1 cellular context compared by ENCODE assay signal in the genomic region with DNA sequence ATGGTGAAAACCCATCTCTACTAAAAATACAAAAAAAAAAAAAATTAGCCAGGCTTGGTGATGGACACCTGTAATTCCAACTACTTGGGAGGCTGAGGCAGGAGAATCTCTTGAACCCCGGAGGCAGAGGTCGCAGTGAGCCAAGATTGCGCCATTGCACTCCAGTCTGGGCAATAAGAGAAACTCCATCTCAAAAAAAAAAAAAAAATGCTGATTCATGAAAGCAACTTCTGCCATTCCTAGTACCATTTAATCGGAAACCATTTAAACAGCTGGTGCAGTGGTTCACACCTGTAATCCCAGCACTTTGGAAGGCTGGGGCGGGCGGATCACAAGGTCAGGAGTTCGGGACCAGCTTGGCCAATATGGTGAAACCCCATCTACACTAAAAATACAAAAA.
TF ChIP-seq lines count a peak whose summit lies in the region.

No MANE protein-coding gene starts in this region.

TF ChIP-seq in A549, 52 proteins besides CTCF, POLR2A, EP300 and RAD21:
- TF ChIP-seq MAFK (IDR thresholded peaks at IDR 0.05; ENCODE audit: partially characterized antibody) (peak; percentile 78), CEBPB (IDR thresholded peaks at IDR 0.05) (peak in 1 of 2 experiments; percentile 47; a peak in 2 of 4 replicates)
TF ChIP-seq in A549: peak in this region for 2; not testable (repeated sequence) for 50.
